ENCODE assay signal across 29 cellular contexts in genomic region chr9:7520396-7520795, GRCh38.
"Had no signal": no experiment of that assay in that cellular context is flagged by ENCODE, and none has a peak within 500 bp of the region (broad histone marks: within the 10 kb centered on the region; RNA-seq: fewer than 3 reads in every experiment).

No MANE protein-coding gene starts in this region.

- H3K4me2 ChIP-seq: SK-N-SH had no signal

- H3K4me1 Mint-ChIP-seq: activated CD4-positive, alpha-beta memory T cell treated with anti-CD3 and anti-CD28 coated beads, Interleukin-2, amount 10 ng/mL, durations not matched to agents 7 days and 5 days; activated CD4-positive, alpha-beta T cell treated with anti-CD3 and anti-CD28 coated beads for 36 hours; activated naive CD8-positive, alpha-beta T cell treated with anti-CD3 and anti-CD28 coated beads, Interleukin-2, amount 10 ng/mL, durations not matched to agents 7 days and 5 days; activated T-helper 17 cell treated with anti-CD3 and anti-CD28 coated beads, Interleukin-2, amount 50 U/mL, for 72 hours had no signal

- H3K9me2 ChIP-seq: SK-N-SH had no signal

- H3K9me3 Mint-ChIP-seq: activated CD4-positive, alpha-beta memory T cell treated with anti-CD3 and anti-CD28 coated beads, Interleukin-2, amount 10 ng/mL, durations not matched to agents 7 days and 5 days; activated naive CD8-positive, alpha-beta T cell treated with anti-CD3 and anti-CD28 coated beads, Interleukin-2, amount 10 ng/mL, durations not matched to agents 7 days and 5 days; activated T-helper 17 cell treated with anti-CD3 and anti-CD28 coated beads, Interleukin-2, amount 50 U/mL, for 72 hours had no signal

- DNase-seq: activated CD4-positive, alpha-beta memory T cell treated with anti-CD3 and anti-CD28 coated beads, Interleukin-2, amount 10 ng/mL, durations not matched to agents 7 days and 5 days; activated CD4-positive, alpha-beta T cell treated with anti-CD3 and anti-CD28 coated beads for 36 hours; activated CD4-positive, alpha-beta T cell treated with anti-CD3 and anti-CD28 coated beads, Interleukin-2, amount 50 U/mL, for 1 hour; activated gamma-delta T cell treated with Interleukin-2 at 50 U/mL for 16 hours; activated naive CD4-positive, alpha-beta T cell treated with anti-CD3 and anti-CD28 coated beads, Interleukin-2, amount 50 U/mL, for 16 hours; activated naive CD8-positive, alpha-beta T cell treated with anti-CD3 and anti-CD28 coated beads, Interleukin-2, amount 10 ng/mL, durations not matched to agents 7 days and 5 days; activated T-cell treated with anti-CD3 and anti-CD28 coated beads for 4 hours; activated T-cell treated with anti-CD3 and anti-CD28 coated beads, Interleukin-2, amount 50 U/mL, for 48 hours; adrenal gland; anterior cingulate cortex; central memory CD4-positive, alpha-beta T cell; Kasumi-1; KBM-7; NCI-H1048; NCI-H146; NCI-H187 treated with DMSO at 0.1 percent for 48 hours; NCI-H2081 treated with DMSO at 0.1 percent for 48 hours; NCI-H2171; NCI-H510A treated with DMSO at 0.1 percent for 48 hours; NK-92 treated with Interleukin-12 subunit alpha and Interleukin-12 subunit beta, amount 100 ng/mL, for 24 hours; OCI-M1; Peyer's patch; Right ventricle myocardium superior; SJCRH30; SK-N-SH; T-helper 1 cell had no signal

- H3K27ac Mint-ChIP-seq: activated CD4-positive, alpha-beta memory T cell treated with anti-CD3 and anti-CD28 coated beads, Interleukin-2, amount 10 ng/mL, durations not matched to agents 7 days and 5 days; activated CD4-positive, alpha-beta T cell treated with anti-CD3 and anti-CD28 coated beads for 36 hours; activated naive CD8-positive, alpha-beta T cell treated with anti-CD3 and anti-CD28 coated beads, Interleukin-2, amount 10 ng/mL, durations not matched to agents 7 days and 5 days; activated T-helper 17 cell treated with anti-CD3 and anti-CD28 coated beads, Interleukin-2, amount 50 U/mL, for 72 hours had no signal

- H3K27me3 ChIP-seq: adrenal gland, Peyer's patch, SJCRH30 had no signal

- H3K4me3 Mint-ChIP-seq: activated CD4-positive, alpha-beta memory T cell treated with anti-CD3 and anti-CD28 coated beads, Interleukin-2, amount 10 ng/mL, durations not matched to agents 7 days and 5 days; activated CD4-positive, alpha-beta T cell treated with anti-CD3 and anti-CD28 coated beads for 36 hours; activated naive CD8-positive, alpha-beta T cell treated with anti-CD3 and anti-CD28 coated beads, Interleukin-2, amount 10 ng/mL, durations not matched to agents 7 days and 5 days; activated T-helper 17 cell treated with anti-CD3 and anti-CD28 coated beads, Interleukin-2, amount 50 U/mL, for 72 hours had no signal

- H3K9me3 ChIP-seq: adrenal gland, Peyer's patch, SJCRH30, SK-N-SH had no signal

- H3K36me3 ChIP-seq: adrenal gland, Peyer's patch, SJCRH30 had no signal

- H3K36me3 Mint-ChIP-seq: activated naive CD8-positive, alpha-beta T cell treated with anti-CD3 and anti-CD28 coated beads, Interleukin-2, amount 10 ng/mL, durations not matched to agents 7 days and 5 days had no signal

- H3K4me3 ChIP-seq: adrenal gland, Peyer's patch, SJCRH30 had no signal

- H3K4me1 ChIP-seq: adrenal gland, Peyer's patch, SJCRH30 had no signal

- ATAC-seq: activated CD4-positive, alpha-beta T cell treated with anti-CD3 and anti-CD28 coated beads for 36 hours; activated T-helper 17 cell treated with anti-CD3 and anti-CD28 coated beads, Interleukin-2, amount 50 U/mL, for 72 hours had no signal

- H3K27ac ChIP-seq: adrenal gland, Peyer's patch, RWPE1, SJCRH30, VCaP had no signal
